In genomic region chr18:5238371-5238758, GRCh38 we compare ENCODE assay signal across 8 cellular contexts.
DNase-seq lines count a peak whose midpoint lies in the region; ATAC-seq and TF ChIP-seq lines count a peak whose summit lies in the region.

No MANE protein-coding gene starts in this region.

- H3K27me3 Mint-ChIP-seq in T-helper 2 cell treated with Interferon-gamma antibody and Interleukin-4, amounts not matched to agents 5 μg/mL and 100 μg/mL, for 36 hours (ENCODE audit: low read depth) = peaks cover 6% of the 10 kb centered on the region

- ATAC-seq in GM18909 (IDR thresholded peaks at IDR 0.05; ENCODE audit: poor library complexity, unreplicated experiment) = peak; percentile 43
- ATAC-seq in HG03175 (IDR thresholded peaks at IDR 0.05; ENCODE audit: unreplicated experiment) = peak; percentile 36

- no peak for DNase-seq in AG09309 (ENCODE audit: low read depth)
- peak; percentile 43 for DNase-seq in T-helper 2 cell treated with Interferon-gamma antibody and Interleukin-4, amounts not matched to agents 5 μg/mL and 100 μg/mL, for 36 hours (ENCODE audit: low spot score)
- peak in 1 of 2 donors; percentile 41 for DNase-seq in cardiac fibroblast (ENCODE audit: low read depth in 2 of 2)
- peak; percentile 48 for DNase-seq in kidney tubule cell (ENCODE audit: low spot score)
- DNase-seq in stimulated activated CD4-positive, alpha-beta T cell treated with anti-CD3 and anti-CD28 coated beads, Interleukin-15, amount 100 ng/mL, for 24 hours = peak; percentile 56
- DNase-seq in putamen (ENCODE audit: low spot score) = no peak

- no peaks in the 10 kb centered on the region for H3K9me3 Mint-ChIP-seq in T-helper 2 cell treated with Interferon-gamma antibody and Interleukin-4, amounts not matched to agents 5 μg/mL and 100 μg/mL, for 36 hours

- peak overlapping the region; percentile 95 for H3K4me3 ChIP-seq in AG09309 (ENCODE audit: control insufficient read depth, low read depth, low read length)
- peak overlapping the region; percentile 70 to 77 for H3K4me3 ChIP-seq in cardiac fibroblast (replicated peaks in 1 of 2; ENCODE audit: low read depth in 2 of 2, low read length in 2 of 2)

- H3K4me1 Mint-ChIP-seq in T-helper 2 cell treated with Interferon-gamma antibody and Interleukin-4, amounts not matched to agents 5 μg/mL and 100 μg/mL, for 36 hours (ENCODE audit: low read depth) = peaks cover 34% of the 10 kb centered on the region

- peak overlapping the region; percentile 97 for H3K4me3 Mint-ChIP-seq in T-helper 2 cell treated with Interferon-gamma antibody and Interleukin-4, amounts not matched to agents 5 μg/mL and 100 μg/mL, for 36 hours

- peak overlapping the region; percentile 98 for H3K27ac Mint-ChIP-seq in T-helper 2 cell treated with Interferon-gamma antibody and Interleukin-4, amounts not matched to agents 5 μg/mL and 100 μg/mL, for 36 hours

- no peak for TF ChIP-seq CTCF in AG09309 (IDR thresholded peaks at IDR 0.05; ENCODE audit: control insufficient read depth, insufficient read depth, low read depth, low read length, missing control alignments)
- TF ChIP-seq CTCF in cardiac fibroblast (IDR thresholded peaks at IDR 0.05; ENCODE audit: low read depth, low read length) = no peak

- H3K36me3 Mint-ChIP-seq in T-helper 2 cell treated with Interferon-gamma antibody and Interleukin-4, amounts not matched to agents 5 μg/mL and 100 μg/mL, for 36 hours (ENCODE audit: low read depth) = peaks cover 30% of the 10 kb centered on the region

Comparison
In these comparisons a context has a peak if more than half of its experiments do, and no peak if none do; other contexts are left out.
1. DNase-seq: peak in T-helper 2 cell treated with Interferon-gamma antibody and Interleukin-4, amounts not matched to agents 5 μg/mL and 100 μg/mL, for 36 hours (single experiment), kidney tubule cell (single experiment) and stimulated activated CD4-positive, alpha-beta T cell treated with anti-CD3 and anti-CD28 coated beads, Interleukin-15, amount 100 ng/mL, for 24 hours (single experiment); none in AG09309 (single experiment) and putamen (single experiment).